21 cellular contexts compared by ENCODE assay signal in the genomic region with DNA sequence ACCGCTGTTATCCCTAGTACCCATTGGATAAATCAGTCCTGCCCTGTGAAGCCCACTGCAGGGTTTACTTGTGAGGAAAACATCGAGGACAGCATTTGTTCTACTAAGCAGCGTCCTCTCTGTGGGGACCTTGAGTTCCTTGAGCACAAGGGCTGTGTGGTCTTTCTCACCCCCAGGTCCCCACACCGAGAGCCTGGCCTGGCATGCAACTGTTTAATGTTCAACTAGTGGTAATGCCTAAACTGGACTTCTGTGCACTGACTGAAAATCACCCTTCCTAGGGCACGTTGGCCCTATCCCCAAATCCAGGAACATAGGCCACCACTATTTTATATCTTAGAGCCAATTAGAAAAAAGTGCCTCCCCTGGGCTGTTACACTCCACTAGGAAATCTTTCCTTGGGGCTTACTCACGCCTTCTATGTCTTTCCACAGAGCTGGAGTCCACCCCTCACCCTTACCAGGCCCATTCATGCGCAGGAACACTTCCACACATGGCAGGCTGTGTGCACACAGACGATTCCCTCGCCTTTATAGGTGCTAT. TPM values are rescaled to one million over a fixed set of nuclear protein-coding genes. Genes with fewer than 3 reads are reported as not detected.
DNase-seq lines count a peak whose midpoint lies in the region; ATAC-seq, FAIRE-seq and TF ChIP-seq lines count a peak whose summit lies in the region.
"Had no signal": no experiment of that assay in that cellular context is flagged by ENCODE, and none has a peak within 500 bp of the region (broad histone marks: within the 10 kb centered on the region; RNA-seq: fewer than 3 reads in every experiment).

No MANE protein-coding gene starts in this region.

- CTCF ChIA-PET in GM12878 (lab: Yijun Ruan, JAX) (no interaction called here), PC-9 (lab: Charles Lee) (no interaction called here)

- TF ChIP-seq EP300 in GM12878 (IDR thresholded peaks at IDR 0.05; ENCODE audit: borderline replicate concordance in 1 of 2, control insufficient read depth in 1 of 2, low read depth in 2 of 2, low read length in 2 of 2) = no peak

- POLR2A ChIA-PET in GM12878 (lab: Charles Lee) (no interaction called here), PC-9 (lab: Charles Lee; ENCODE audit: unreplicated experiment) (no interaction called here)

- H2AFZ ChIP-seq in GM12878 (ENCODE audit: control insufficient read depth, low read depth, low read length) (no peak overlapping the region), PC-9 (no peak overlapping the region)
- H2AFZ ChIP-seq: GM23248 had no signal

- H3K9me2 ChIP-seq in PC-9 (ENCODE audit: insufficient read depth) = no peaks in the 10 kb centered on the region

- H4K20me1 ChIP-seq in GM12878 (ENCODE audit: control insufficient read depth, insufficient read depth) = no peaks in the 10 kb centered on the region
- H4K20me1 ChIP-seq in PC-9 (ENCODE audit: insufficient read depth) = no peaks in the 10 kb centered on the region

- H3K27ac ChIP-seq in GM12878 (ENCODE audit: control insufficient read depth, insufficient read depth) (no peak overlapping the region), spleen (no peak overlapping the region), PC-9 (no peak overlapping the region)
- H3K27ac ChIP-seq: A549, GM23248 had no signal

- RAD21 ChIA-PET in GM12878 (lab: Charles Lee; ENCODE audit: unreplicated experiment) = no interaction called here

- H3K4me1 ChIP-seq in GM12878 (ENCODE audit: control insufficient read depth, insufficient read depth, low read length) = no peaks in the 10 kb centered on the region
- no peaks in the 10 kb centered on the region for H3K4me1 ChIP-seq in spleen
- no peaks in the 10 kb centered on the region for H3K4me1 ChIP-seq in PC-9 (replicated peaks; ENCODE audit: insufficient read depth)

- H3K27me3 ChIP-seq in GM12878 (replicated peaks in 1 of 2; ENCODE audit: control insufficient read depth in 2 of 2, insufficient read depth in 2 of 2, low read length in 1 of 2) (no peaks in the 10 kb centered on the region), spleen (replicated peaks in 1 of 7) (peaks cover 0 to 20% (median 0%) of the 10 kb centered on the region in 7 donors), PC-9 (ENCODE audit: insufficient read depth, low read depth) (no peaks in the 10 kb centered on the region)

- H3K9ac ChIP-seq in GM12878 (ENCODE audit: control insufficient read depth, insufficient read depth, low read length) = no peak overlapping the region
- H3K9ac ChIP-seq: GM23248 had no signal

- TF ChIP-seq POLR2A in GM12878 (IDR thresholded peaks at IDR 0.05; ENCODE audit: low read depth, low read length) (no peak), spleen (IDR thresholded peaks at IDR 0.05) (no peak)

- H3K9me3 ChIP-seq in GM12878 (replicated peaks; ENCODE audit: control insufficient read depth, insufficient read depth, low read length) (no peaks in the 10 kb centered on the region), spleen (no peaks in the 10 kb centered on the region), PC-9 (ENCODE audit: insufficient read depth, low read depth) (no peaks in the 10 kb centered on the region)
- H3K9me3 ChIP-seq: A549 had no signal

- no peaks in the 10 kb centered on the region for H3F3A ChIP-seq in PC-9 (ENCODE audit: insufficient read depth, low read depth)

- ATAC-seq in HG02798 (IDR thresholded peaks at IDR 0.05; ENCODE audit: poor library complexity, unreplicated experiment) (peak; percentile 45), GM12878 (peak; percentile 27; the same call in 1 of the 3 replicates), GM18870 (IDR thresholded peaks at IDR 0.05; ENCODE audit: unreplicated experiment) (no peak), HG03342 (IDR thresholded peaks at IDR 0.05; ENCODE audit: unreplicated experiment) (no peak)
- ATAC-seq: A549; CD8-positive, alpha-beta T cell had no signal

- in situ Hi-C loops in GM12878 (cut with MboI) = no loop called here

- TF ChIP-seq CTCF in GM12878 (IDR thresholded peaks at IDR 0.05 in 2 of 3, conservative IDR thresholded peaks at IDR 0.05 in 1 of 3; ENCODE audit: control insufficient read depth in 2 of 3, extremely low read depth in 1 of 3, insufficient read depth in 1 of 3, low read depth in 3 of 3, low read length in 3 of 3) = no peak
- TF ChIP-seq CTCF in spleen (IDR thresholded peaks at IDR 0.05 in 8 of 11, conservative IDR thresholded peaks at IDR 0.05 in 3 of 11) = no peak
- TF ChIP-seq CTCF in PC-9 (conservative IDR thresholded peaks at IDR 0.05) = no peak

- BruUV-seq in GM12878 (replicated peaks; lab: Mats Ljungman, UMichigan) (no TSS peak), PC-9 (replicated peaks; lab: Mats Ljungman, UMichigan) (no TSS peak)

- no peak overlapping the region for H3K4me3 ChIP-seq in GM12878
- H3K4me3 ChIP-seq in spleen = no peak overlapping the region
- H3K4me3 ChIP-seq in PC-9 = no peak overlapping the region
- H3K4me3 ChIP-seq: A549, GM23248 had no signal

- H3K36me3 ChIP-seq in GM12878 (ENCODE audit: control insufficient read depth in 2 of 2, insufficient read depth in 2 of 2, low read length in 1 of 2) = no peaks in the 10 kb centered on the region
- H3K36me3 ChIP-seq in spleen = no peaks in the 10 kb centered on the region
- H3K36me3 ChIP-seq in PC-9 (ENCODE audit: low read depth) = no peaks in the 10 kb centered on the region

- H3K79me2 ChIP-seq in GM12878 (ENCODE audit: control insufficient read depth, insufficient read depth, low read length) (no peaks in the 10 kb centered on the region), PC-9 (ENCODE audit: low read depth) (no peaks in the 10 kb centered on the region)

- FAIRE-seq in GM12878 (lab: Jason Lieb, UNC) = no peak
- FAIRE-seq: A549, D721Med, G401.6, HTR-8/SVneo had no signal

- TF ChIP-seq RAD21 in GM12878 (IDR thresholded peaks at IDR 0.05; ENCODE audit: insufficient read depth, low read depth, low read length) = no peak

- SMC1A ChIA-PET in GM12878 (lab: Charles Lee; ENCODE audit: uncharacterized antibody, unreplicated experiment) = no interaction called here

- H3K4me2 ChIP-seq in GM12878 (ENCODE audit: control insufficient read depth, insufficient read depth) (no peak overlapping the region), PC-9 (no peak overlapping the region)
- H3K4me2 ChIP-seq: A549 had no signal

- 29% methylated on average over 9 of the region's 9 CpGs for WGBS in GM12878 (ENCODE audit: insufficient coverage, insufficient replicate concordance, low lambda C conversion rate, missing lambda C conversion rate)
- 84 to 88% (median 87%) methylated on average over 9 of the region's 9 CpGs for WGBS in spleen, 5 donors

- DNase-seq in GM12878 (ENCODE audit: low read depth, low spot score) = no peak
- DNase-seq in left kidney (ENCODE audit: low read depth, low spot score) = peak; percentile 48
- DNase-seq in spleen = peak; percentile 21
- no peak for DNase-seq in NAMALWA (ENCODE audit: low spot score)
- DNase-seq in PC-9 = no peak
- DNase-seq: CD8-positive, alpha-beta T cell; COR-L47; DMS153; DMS79 treated with DMSO at 0.1 percent for 48 hours; EL; GM23248; H7 had no signal

- intact Hi-C loops in GM12878 (cut with micrococcal nuclease; ENCODE audit: unreplicated experiment) (no loop called here), spleen (cut with DNase I; ENCODE audit: low total_unique reads) (no loop called here), PC-9 (cut with micrococcal nuclease; ENCODE audit: unreplicated experiment) (no loop called here)

TF ChIP-seq in GM12878, 131 proteins besides CTCF, POLR2A, EP300 and RAD21:
- TF ChIP-seq FOXK2 (IDR thresholded peaks at IDR 0.05) (no peak), TAF1 (IDR thresholded peaks at IDR 0.05; ENCODE audit: borderline replicate concordance, low read depth, low read length) (no peak), CHD2 (IDR thresholded peaks at IDR 0.05; ENCODE audit: borderline replicate concordance, low read depth, low read length) (no peak), NBN (IDR thresholded peaks at IDR 0.05) (no peak), STAT3 (IDR thresholded peaks at IDR 0.05; ENCODE audit: low read depth, low read length) (no peak), NR2F1 (conservative IDR thresholded peaks at IDR 0.05) (no peak)
TF ChIP-seq in GM12878: peak in this region for 0.

RNA-seq across cellular contexts. Expression of gene TMEM213, which starts 1.7 kb away (rescaled TPM):
- total RNA-seq in GM12878 (2013; cell fraction: nucleolus; rRNA removed) = not detected in 2 replicates
- total RNA-seq in GM12878 (2014; rRNA removed) (not detected in 2 replicates), GM12878 (2014; rRNA removed; fragmentation: Illumina TruSeq; extraction: Trizol) (not detected in 2 replicates), GM12878 (2021) (not detected in 2 replicates), spleen (not detected), PC-9 (2021) (not detected in 2 replicates)
- polyA plus RNA-seq in GM12878 (2011; ENCODE audit: low read depth) = not detected
- polyA plus RNA-seq in GM12878 (2011; rRNA removed) (not detected in 2 replicates), GM12878 (2014; fragmentation: Illumina TruSeq; extraction: Trizol) (not detected in 2 replicates), GM12878 (2014; fragmentation: Nextera tagmentation; extraction: Ambion mirVana) (not detected), GM12878 (2014; rRNA removed) (not detected in 2 replicates), GM12878 (2016; fragmentation: Nextera tagmentation; extraction: Ambion mirVana) (not detected), spleen (under 1 TPM in 1 of 3 donors, not detected in 2; 0.05 TPM)
- polyA plus RNA-seq in GM12878 (2011; cell fraction: cytosol; rRNA removed) = 0.01 TPM in 1 of 2 replicates, not detected in the other
- polyA plus RNA-seq in GM12878 (2011; cell fraction: nucleus; rRNA removed) = not detected in 2 replicates
- not detected in 2 replicates for polyA plus RNA-seq in GM12878 (2012)
- polyA minus RNA-seq in GM12878 (2011; rRNA and poly(A)+ RNA removed) = not detected in 2 replicates
- polyA minus RNA-seq in GM12878 (2011; cell fraction: cytosol; rRNA and poly(A)+ RNA removed) = not detected in 2 replicates
- polyA minus RNA-seq in GM12878 (2011; cell fraction: nucleus; rRNA and poly(A)+ RNA removed) = not detected in 2 replicates
- total RNA-seq: CD8-positive, alpha-beta T cell; GM23248; H7 had no signal
- polyA plus RNA-seq: A549, BJ, CD14-positive monocyte, GM23248 had no signal

RNA-seq across cellular contexts. Expression of gene ATP6V0A4, which starts 1.9 kb away (rescaled TPM):
- not detected in 2 replicates for total RNA-seq in GM12878 (2013; cell fraction: nucleolus; rRNA removed)
- total RNA-seq in GM12878 (2014; rRNA removed) (not detected in 2 replicates), GM12878 (2014; rRNA removed; fragmentation: Illumina TruSeq; extraction: Trizol) (not detected in 2 replicates), GM12878 (2021) (not detected in 2 replicates), spleen (not detected), PC-9 (2021) (4.8 and 9.1 TPM in 2 replicates)
- not detected for polyA plus RNA-seq in GM12878 (2011; ENCODE audit: low read depth)
- polyA plus RNA-seq in GM12878 (2011; rRNA removed) (not detected in 2 replicates), GM12878 (2014; fragmentation: Illumina TruSeq; extraction: Trizol) (not detected in 2 replicates), GM12878 (2014; fragmentation: Nextera tagmentation; extraction: Ambion mirVana) (not detected), GM12878 (2014; rRNA removed) (not detected in 2 replicates), GM12878 (2016; fragmentation: Nextera tagmentation; extraction: Ambion mirVana) (not detected), spleen (not detected)
- not detected in 2 replicates for polyA plus RNA-seq in GM12878 (2011; cell fraction: cytosol; rRNA removed)
- not detected in 2 replicates for polyA plus RNA-seq in GM12878 (2011; cell fraction: nucleus; rRNA removed)
- not detected in 2 replicates for polyA plus RNA-seq in GM12878 (2012)
- not detected in 2 replicates for polyA minus RNA-seq in GM12878 (2011; rRNA and poly(A)+ RNA removed)
- polyA minus RNA-seq in GM12878 (2011; cell fraction: cytosol; rRNA and poly(A)+ RNA removed) = not detected in 2 replicates
- polyA minus RNA-seq in GM12878 (2011; cell fraction: nucleus; rRNA and poly(A)+ RNA removed) = not detected in 2 replicates
- total RNA-seq: CD8-positive, alpha-beta T cell had no signal
- polyA plus RNA-seq: CD14-positive monocyte had no signal

Comparison
In these comparisons a context has a peak if more than half of its experiments do, and no peak if none do; other contexts are left out.
1. ATAC-seq: peak in HG02798 (single experiment) and GM12878 (single experiment); none in GM18870 (single experiment) and HG03342 (single experiment).
2. DNase-seq: peak in left kidney (single experiment) and spleen (single experiment); none in GM12878 (single experiment), NAMALWA (single experiment) and PC-9 (0 of 2).